Comparison of ENCODE assay signal across 1 cellular context in genomic region chr12:120689397-120690082, GRCh38.
TF ChIP-seq lines count a peak whose summit lies in the region.

No MANE protein-coding gene starts in this region.

TF ChIP-seq in K562, 482 proteins besides CTCF, POLR2A, EP300 and RAD21:
- no peak for TF ChIP-seq TAF15 (IDR thresholded peaks at IDR 0.05; ENCODE audit: low read depth, low read length)
- no peak for TF ChIP-seq PRMT5 (CRISPR knock-in tag; IDR thresholded peaks at IDR 0.05)
- no peak for TF ChIP-seq NUFIP1 (IDR thresholded peaks at IDR 0.05; ENCODE audit: partially characterized antibody)
- TF ChIP-seq ZNF717 (CRISPR knock-in tag; IDR thresholded peaks at IDR 0.05), result no peak
- TF ChIP-seq BCOR (IDR thresholded peaks at IDR 0.05), result no peak
- no peak for TF ChIP-seq RUNX1 (IDR thresholded peaks at IDR 0.05; ENCODE audit: low read depth)
- TF ChIP-seq ZFP91 (CRISPR knock-in tag; IDR thresholded peaks at IDR 0.05), result no peak
- TF ChIP-seq ETS1 (conservative IDR thresholded peaks at IDR 0.05; ENCODE audit: control insufficient read depth, low read depth, low read length), result no peak
- TF ChIP-seq NCOA1 (IDR thresholded peaks at IDR 0.05; ENCODE audit: low read depth), result no peak
- TF ChIP-seq ZNF584 (CRISPR knock-in tag; IDR thresholded peaks at IDR 0.05; ENCODE audit: low read depth), result no peak
- TF ChIP-seq SETDB1 (IDR thresholded peaks at IDR 0.05; ENCODE audit: low read length), result no peak
- TF ChIP-seq E2F5 (CRISPR knock-in tag; IDR thresholded peaks at IDR 0.05), result no peak
- TF ChIP-seq SPI1 (IDR thresholded peaks at IDR 0.05; ENCODE audit: borderline replicate concordance, low read depth, low read length), result no peak
- no peak for TF ChIP-seq ZNF696 (CRISPR knock-in tag; conservative IDR thresholded peaks at IDR 0.05)
- TF ChIP-seq HOMEZ (CRISPR knock-in tag; IDR thresholded peaks at IDR 0.05), result no peak
